Comparison of ENCODE assay signal across 8 cellular contexts in genomic region chr9:35553670-35554543, GRCh38. TPM values are rescaled to one million over a fixed set of nuclear protein-coding genes. Genes with fewer than 3 reads are reported as not detected.
DNase-seq lines count a peak whose midpoint lies in the region; ATAC-seq, FAIRE-seq and TF ChIP-seq lines count a peak whose summit lies in the region.

No MANE protein-coding gene starts in this region.

- TF ChIP-seq CTCF in bronchial epithelial cell (IDR thresholded peaks at IDR 0.05; ENCODE audit: insufficient read depth, low read length, severe bottlenecking) (peak; percentile 86), kidney epithelial cell (IDR thresholded peaks at IDR 0.05; ENCODE audit: insufficient read depth, low read length, poor library complexity, severe bottlenecking) (peak; percentile 79)

- FAIRE-seq in bronchial epithelial cell (lab: Jason Lieb, UNC), result peak; percentile 93

- H3K36me3 ChIP-seq in bronchial epithelial cell (ENCODE audit: control insufficient read depth, insufficient read depth, low read length) (peaks cover 20% of the 10 kb centered on the region), kidney epithelial cell (ENCODE audit: control insufficient read depth, insufficient read depth, low read length) (peaks cover 2% of the 10 kb centered on the region)

- H3K4me3 ChIP-seq in Jurkat, Clone E6-1 (ENCODE audit: low read length), result no peak overlapping the region
- H3K4me3 ChIP-seq in bronchial epithelial cell (ENCODE audit: low read depth, low read length) (no peak overlapping the region), kidney epithelial cell (ENCODE audit: low read depth, low read length) (no peak overlapping the region)

- DNase-seq in DMS53 (lab: John Stamatoyannopoulos, UW) (peak; percentile 73), SIG-M5 treated with dmso at 0.1 percent for 504 hours (lab: John Stamatoyannopoulos, UW; ENCODE audit: unreplicated experiment) (peak; percentile 76), bronchial epithelial cell (ENCODE audit: low read depth) (peak; percentile 62), kidney epithelial cell (ENCODE audit: low read depth) (no peak)
- DNase-seq in Jurkat, Clone E6-1 (ENCODE audit: low read depth, low spot score), result peak; percentile 51
- peak; percentile 15 for DNase-seq in stimulated activated CD4-positive, alpha-beta T cell treated with anti-CD3 and anti-CD28 coated beads, Interleukin-12 subunit alpha, Interleukin-12 subunit beta, amount 100 ng/mL, for 4 hours

- ATAC-seq in HG03045 (IDR thresholded peaks at IDR 0.05; ENCODE audit: unreplicated experiment) (no peak), HG03469 (IDR thresholded peaks at IDR 0.05; ENCODE audit: unreplicated experiment) (no peak)

- H3K27me3 ChIP-seq in bronchial epithelial cell (ENCODE audit: control insufficient read depth, insufficient read depth, low read length) (no peaks in the 10 kb centered on the region), kidney epithelial cell (ENCODE audit: control insufficient read depth, insufficient read depth, low read length) (no peaks in the 10 kb centered on the region)

RNA-seq across cellular contexts. Expression of gene TESK1, which starts 51.2 kb away (rescaled TPM):
- polyA plus RNA-seq in Jurkat, Clone E6-1 (2012; ENCODE audit: insufficient read depth, insufficient read length), result 47.4 TPM
- total RNA-seq in bronchial epithelial cell (6.6 and 8.2 TPM in 2 replicates), kidney epithelial cell (24.5 and 26.9 TPM in 2 replicates)
